Comparison of ENCODE assay signal across 1 cellular context in the genomic region with DNA sequence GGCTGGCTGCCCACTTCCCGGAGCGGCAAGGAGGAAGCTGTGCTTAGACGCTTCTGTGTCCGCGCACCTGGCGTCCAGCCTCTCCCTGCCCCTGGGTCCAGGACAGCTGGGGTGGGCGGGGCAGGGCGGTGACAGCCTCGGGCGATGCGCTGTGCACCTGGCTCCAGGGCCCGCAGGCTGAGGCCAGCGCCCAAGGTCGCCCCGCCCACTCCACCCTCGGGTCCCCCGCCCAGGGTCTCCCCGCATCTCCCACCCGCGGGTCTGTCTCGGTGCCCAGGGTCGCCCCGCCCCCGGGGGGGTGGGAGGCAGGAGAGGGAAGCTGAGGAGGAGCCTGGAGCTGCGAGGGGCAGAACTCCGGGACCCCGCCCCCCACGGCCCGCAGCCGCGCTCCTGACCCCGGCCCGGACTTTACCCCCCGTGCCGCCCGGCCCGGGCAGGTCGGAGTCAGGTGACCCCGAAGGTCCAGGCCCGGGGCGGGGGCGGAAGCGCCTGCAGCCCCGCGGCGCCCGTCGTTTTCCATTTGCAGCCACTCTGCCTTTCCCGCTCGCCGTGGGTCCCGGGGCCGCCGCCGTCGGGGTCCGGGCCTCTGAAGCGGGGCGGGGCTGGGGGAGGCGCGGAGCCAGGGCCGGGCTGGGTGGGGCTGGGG.
A peak's percentile ranks its signal among the peaks of the same experiment; 100 is the strongest.
TF ChIP-seq lines count a peak whose summit lies in the region.

A gene with protein sequence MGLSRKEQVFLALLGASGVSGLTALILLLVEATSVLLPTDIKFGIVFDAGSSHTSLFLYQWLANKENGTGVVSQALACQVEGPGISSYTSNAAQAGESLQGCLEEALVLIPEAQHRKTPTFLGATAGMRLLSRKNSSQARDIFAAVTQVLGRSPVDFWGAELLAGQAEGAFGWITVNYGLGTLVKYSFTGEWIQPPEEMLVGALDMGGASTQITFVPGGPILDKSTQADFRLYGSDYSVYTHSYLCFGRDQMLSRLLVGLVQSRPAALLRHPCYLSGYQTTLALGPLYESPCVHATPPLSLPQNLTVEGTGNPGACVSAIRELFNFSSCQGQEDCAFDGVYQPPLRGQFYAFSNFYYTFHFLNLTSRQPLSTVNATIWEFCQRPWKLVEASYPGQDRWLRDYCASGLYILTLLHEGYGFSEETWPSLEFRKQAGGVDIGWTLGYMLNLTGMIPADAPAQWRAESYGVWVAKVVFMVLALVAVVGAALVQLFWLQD (minus strand): TSS at position 69 of the 646 bp plus-strand sequence. CDS start 3,072 bp downstream, outside the sequence.

TF ChIP-seq in HepG2, 621 proteins besides CTCF, POLR2A, EP300 and RAD21 (continued from another document and continues in another):
- TF ChIP-seq, protein P1, sequence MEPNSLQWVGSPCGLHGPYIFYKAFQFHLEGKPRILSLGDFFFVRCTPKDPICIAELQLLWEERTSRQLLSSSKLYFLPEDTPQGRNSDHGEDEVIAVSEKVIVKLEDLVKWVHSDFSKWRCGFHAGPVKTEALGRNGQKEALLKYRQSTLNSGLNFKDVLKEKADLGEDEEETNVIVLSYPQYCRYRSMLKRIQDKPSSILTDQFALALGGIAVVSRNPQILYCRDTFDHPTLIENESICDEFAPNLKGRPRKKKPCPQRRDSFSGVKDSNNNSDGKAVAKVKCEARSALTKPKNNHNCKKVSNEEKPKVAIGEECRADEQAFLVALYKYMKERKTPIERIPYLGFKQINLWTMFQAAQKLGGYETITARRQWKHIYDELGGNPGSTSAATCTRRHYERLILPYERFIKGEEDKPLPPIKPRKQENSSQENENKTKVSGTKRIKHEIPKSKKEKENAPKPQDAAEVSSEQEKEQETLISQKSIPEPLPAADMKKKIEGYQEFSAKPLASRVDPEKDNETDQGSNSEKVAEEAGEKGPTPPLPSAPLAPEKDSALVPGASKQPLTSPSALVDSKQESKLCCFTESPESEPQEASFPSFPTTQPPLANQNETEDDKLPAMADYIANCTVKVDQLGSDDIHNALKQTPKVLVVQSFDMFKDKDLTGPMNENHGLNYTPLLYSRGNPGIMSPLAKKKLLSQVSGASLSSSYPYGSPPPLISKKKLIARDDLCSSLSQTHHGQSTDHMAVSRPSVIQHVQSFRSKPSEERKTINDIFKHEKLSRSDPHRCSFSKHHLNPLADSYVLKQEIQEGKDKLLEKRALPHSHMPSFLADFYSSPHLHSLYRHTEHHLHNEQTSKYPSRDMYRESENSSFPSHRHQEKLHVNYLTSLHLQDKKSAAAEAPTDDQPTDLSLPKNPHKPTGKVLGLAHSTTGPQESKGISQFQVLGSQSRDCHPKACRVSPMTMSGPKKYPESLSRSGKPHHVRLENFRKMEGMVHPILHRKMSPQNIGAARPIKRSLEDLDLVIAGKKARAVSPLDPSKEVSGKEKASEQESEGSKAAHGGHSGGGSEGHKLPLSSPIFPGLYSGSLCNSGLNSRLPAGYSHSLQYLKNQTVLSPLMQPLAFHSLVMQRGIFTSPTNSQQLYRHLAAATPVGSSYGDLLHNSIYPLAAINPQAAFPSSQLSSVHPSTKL (CRISPR knock-in tag; IDR thresholded peaks at IDR 0.05), result peak; percentile 75
- TF ChIP-seq, protein P2, sequence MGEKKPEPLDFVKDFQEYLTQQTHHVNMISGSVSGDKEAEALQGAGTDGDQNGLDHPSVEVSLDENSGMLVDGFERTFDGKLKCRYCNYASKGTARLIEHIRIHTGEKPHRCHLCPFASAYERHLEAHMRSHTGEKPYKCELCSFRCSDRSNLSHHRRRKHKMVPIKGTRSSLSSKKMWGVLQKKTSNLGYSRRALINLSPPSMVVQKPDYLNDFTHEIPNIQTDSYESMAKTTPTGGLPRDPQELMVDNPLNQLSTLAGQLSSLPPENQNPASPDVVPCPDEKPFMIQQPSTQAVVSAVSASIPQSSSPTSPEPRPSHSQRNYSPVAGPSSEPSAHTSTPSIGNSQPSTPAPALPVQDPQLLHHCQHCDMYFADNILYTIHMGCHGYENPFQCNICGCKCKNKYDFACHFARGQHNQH (CRISPR knock-in tag; IDR thresholded peaks at IDR 0.05), result peak; percentile 50; the same call in 1 of the 2 replicates
- TF ChIP-seq ZNF749 (CRISPR knock-in tag; IDR thresholded peaks at IDR 0.05; ENCODE audit: borderline replicate concordance), result no peak
- no peak for TF ChIP-seq PAX8 (CRISPR knock-in tag; IDR thresholded peaks at IDR 0.05; ENCODE audit: borderline replicate concordance)
- TF ChIP-seq, protein P3, sequence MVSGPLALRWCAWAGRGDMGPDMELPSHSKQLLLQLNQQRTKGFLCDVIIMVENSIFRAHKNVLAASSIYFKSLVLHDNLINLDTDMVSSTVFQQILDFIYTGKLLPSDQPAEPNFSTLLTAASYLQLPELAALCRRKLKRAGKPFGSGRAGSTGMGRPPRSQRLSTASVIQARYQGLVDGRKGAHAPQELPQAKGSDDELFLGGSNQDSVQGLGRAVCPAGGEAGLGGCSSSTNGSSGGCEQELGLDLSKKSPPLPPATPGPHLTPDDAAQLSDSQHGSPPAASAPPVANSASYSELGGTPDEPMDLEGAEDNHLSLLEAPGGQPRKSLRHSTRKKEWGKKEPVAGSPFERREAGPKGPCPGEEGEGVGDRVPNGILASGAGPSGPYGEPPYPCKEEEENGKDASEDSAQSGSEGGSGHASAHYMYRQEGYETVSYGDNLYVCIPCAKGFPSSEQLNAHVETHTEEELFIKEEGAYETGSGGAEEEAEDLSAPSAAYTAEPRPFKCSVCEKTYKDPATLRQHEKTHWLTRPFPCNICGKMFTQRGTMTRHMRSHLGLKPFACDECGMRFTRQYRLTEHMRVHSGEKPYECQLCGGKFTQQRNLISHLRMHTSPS (CRISPR knock-in tag; IDR thresholded peaks at IDR 0.05; ENCODE audit: low read depth), result peak; percentile 68; the same call in 1 of the 2 replicates
- TF ChIP-seq, protein P4, sequence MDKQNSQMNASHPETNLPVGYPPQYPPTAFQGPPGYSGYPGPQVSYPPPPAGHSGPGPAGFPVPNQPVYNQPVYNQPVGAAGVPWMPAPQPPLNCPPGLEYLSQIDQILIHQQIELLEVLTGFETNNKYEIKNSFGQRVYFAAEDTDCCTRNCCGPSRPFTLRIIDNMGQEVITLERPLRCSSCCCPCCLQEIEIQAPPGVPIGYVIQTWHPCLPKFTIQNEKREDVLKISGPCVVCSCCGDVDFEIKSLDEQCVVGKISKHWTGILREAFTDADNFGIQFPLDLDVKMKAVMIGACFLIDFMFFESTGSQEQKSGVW (CRISPR knock-in tag; IDR thresholded peaks at IDR 0.05; ENCODE audit: borderline replicate concordance), result no peak
- no peak for TF ChIP-seq ZNF790 (CRISPR knock-in tag; IDR thresholded peaks at IDR 0.05; ENCODE audit: borderline replicate concordance)
- TF ChIP-seq ZNF354B (CRISPR knock-in tag; IDR thresholded peaks at IDR 0.05), result no peak
- TF ChIP-seq SETDB1 (CRISPR knock-in tag; IDR thresholded peaks at IDR 0.05; ENCODE audit: borderline replicate concordance), result no peak
- TF ChIP-seq, protein P5, sequence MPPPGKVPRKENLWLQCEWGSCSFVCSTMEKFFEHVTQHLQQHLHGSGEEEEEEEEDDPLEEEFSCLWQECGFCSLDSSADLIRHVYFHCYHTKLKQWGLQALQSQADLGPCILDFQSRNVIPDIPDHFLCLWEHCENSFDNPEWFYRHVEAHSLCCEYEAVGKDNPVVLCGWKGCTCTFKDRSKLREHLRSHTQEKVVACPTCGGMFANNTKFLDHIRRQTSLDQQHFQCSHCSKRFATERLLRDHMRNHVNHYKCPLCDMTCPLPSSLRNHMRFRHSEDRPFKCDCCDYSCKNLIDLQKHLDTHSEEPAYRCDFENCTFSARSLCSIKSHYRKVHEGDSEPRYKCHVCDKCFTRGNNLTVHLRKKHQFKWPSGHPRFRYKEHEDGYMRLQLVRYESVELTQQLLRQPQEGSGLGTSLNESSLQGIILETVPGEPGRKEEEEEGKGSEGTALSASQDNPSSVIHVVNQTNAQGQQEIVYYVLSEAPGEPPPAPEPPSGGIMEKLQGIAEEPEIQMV (CRISPR knock-in tag; IDR thresholded peaks at IDR 0.05; ENCODE audit: low read depth), result no peak
- TF ChIP-seq, protein P6, sequence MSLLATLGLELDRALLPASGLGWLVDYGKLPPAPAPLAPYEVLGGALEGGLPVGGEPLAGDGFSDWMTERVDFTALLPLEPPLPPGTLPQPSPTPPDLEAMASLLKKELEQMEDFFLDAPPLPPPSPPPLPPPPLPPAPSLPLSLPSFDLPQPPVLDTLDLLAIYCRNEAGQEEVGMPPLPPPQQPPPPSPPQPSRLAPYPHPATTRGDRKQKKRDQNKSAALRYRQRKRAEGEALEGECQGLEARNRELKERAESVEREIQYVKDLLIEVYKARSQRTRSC (CRISPR knock-in tag; IDR thresholded peaks at IDR 0.05; ENCODE audit: low read depth), result no peak
- no peak for TF ChIP-seq ZNF552 (CRISPR knock-in tag; IDR thresholded peaks at IDR 0.05; ENCODE audit: borderline replicate concordance)
- TF ChIP-seq ZNF83 (CRISPR knock-in tag; IDR thresholded peaks at IDR 0.05; ENCODE audit: borderline replicate concordance), result no peak
- no peak for TF ChIP-seq KLF11 (CRISPR knock-in tag; IDR thresholded peaks at IDR 0.05)
- TF ChIP-seq ZNF383 (CRISPR knock-in tag; IDR thresholded peaks at IDR 0.05; ENCODE audit: borderline replicate concordance), result no peak
- no peak for TF ChIP-seq ZFP37 (CRISPR knock-in tag; IDR thresholded peaks at IDR 0.05; ENCODE audit: borderline replicate concordance)
- peak; percentile 25; the same call in 1 of the 2 replicates for TF ChIP-seq ZNF709 (CRISPR knock-in tag; IDR thresholded peaks at IDR 0.05)
- no peak for TF ChIP-seq ZBTB1 (CRISPR knock-in tag; IDR thresholded peaks at IDR 0.05; ENCODE audit: borderline replicate concordance)
- TF ChIP-seq, protein P7, sequence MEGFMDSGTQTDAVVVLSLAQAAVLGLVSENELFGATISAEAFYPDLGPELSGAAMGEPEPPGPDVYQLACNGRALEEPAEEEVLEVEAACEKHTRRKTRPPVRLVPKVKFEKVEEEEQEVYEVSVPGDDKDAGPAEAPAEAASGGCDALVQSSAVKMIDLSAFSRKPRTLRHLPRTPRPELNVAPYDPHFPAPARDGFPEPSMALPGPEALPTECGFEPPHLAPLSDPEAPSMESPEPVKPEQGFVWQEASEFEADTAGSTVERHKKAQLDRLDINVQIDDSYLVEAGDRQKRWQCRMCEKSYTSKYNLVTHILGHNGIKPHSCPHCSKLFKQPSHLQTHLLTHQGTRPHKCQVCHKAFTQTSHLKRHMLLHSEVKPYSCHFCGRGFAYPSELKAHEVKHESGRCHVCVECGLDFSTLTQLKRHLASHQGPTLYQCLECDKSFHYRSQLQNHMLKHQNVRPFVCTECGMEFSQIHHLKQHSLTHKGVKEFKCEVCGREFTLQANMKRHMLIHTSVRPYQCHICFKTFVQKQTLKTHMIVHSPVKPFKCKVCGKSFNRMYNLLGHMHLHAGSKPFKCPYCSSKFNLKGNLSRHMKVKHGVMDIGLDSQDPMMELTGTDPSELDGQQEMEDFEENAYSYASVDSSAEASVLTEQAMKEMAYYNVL (CRISPR knock-in tag; IDR thresholded peaks at IDR 0.05; ENCODE audit: borderline replicate concordance), result no peak
- TF ChIP-seq, protein P8, sequence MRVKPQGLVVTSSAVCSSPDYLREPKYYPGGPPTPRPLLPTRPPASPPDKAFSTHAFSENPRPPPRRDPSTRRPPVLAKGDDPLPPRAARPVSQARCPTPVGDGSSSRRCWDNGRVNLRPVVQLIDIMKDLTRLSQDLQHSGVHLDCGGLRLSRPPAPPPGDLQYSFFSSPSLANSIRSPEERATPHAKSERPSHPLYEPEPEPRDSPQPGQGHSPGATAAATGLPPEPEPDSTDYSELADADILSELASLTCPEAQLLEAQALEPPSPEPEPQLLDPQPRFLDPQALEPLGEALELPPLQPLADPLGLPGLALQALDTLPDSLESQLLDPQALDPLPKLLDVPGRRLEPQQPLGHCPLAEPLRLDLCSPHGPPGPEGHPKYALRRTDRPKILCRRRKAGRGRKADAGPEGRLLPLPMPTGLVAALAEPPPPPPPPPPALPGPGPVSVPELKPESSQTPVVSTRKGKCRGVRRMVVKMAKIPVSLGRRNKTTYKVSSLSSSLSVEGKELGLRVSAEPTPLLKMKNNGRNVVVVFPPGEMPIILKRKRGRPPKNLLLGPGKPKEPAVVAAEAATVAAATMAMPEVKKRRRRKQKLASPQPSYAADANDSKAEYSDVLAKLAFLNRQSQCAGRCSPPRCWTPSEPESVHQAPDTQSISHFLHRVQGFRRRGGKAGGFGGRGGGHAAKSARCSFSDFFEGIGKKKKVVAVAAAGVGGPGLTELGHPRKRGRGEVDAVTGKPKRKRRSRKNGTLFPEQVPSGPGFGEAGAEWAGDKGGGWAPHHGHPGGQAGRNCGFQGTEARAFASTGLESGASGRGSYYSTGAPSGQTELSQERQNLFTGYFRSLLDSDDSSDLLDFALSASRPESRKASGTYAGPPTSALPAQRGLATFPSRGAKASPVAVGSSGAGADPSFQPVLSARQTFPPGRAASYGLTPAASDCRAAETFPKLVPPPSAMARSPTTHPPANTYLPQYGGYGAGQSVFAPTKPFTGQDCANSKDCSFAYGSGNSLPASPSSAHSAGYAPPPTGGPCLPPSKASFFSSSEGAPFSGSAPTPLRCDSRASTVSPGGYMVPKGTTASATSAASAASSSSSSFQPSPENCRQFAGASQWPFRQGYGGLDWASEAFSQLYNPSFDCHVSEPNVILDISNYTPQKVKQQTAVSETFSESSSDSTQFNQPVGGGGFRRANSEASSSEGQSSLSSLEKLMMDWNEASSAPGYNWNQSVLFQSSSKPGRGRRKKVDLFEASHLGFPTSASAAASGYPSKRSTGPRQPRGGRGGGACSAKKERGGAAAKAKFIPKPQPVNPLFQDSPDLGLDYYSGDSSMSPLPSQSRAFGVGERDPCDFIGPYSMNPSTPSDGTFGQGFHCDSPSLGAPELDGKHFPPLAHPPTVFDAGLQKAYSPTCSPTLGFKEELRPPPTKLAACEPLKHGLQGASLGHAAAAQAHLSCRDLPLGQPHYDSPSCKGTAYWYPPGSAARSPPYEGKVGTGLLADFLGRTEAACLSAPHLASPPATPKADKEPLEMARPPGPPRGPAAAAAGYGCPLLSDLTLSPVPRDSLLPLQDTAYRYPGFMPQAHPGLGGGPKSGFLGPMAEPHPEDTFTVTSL (CRISPR knock-in tag; IDR thresholded peaks at IDR 0.05; ENCODE audit: borderline replicate concordance), result no peak
- TF ChIP-seq ZNF205 (CRISPR knock-in tag; IDR thresholded peaks at IDR 0.05), result no peak
- TF ChIP-seq CBX2 (IDR thresholded peaks at IDR 0.05; ENCODE audit: low read depth, low read length), result no peak
- TF ChIP-seq CBX2 (CRISPR knock-in tag; IDR thresholded peaks at IDR 0.05; ENCODE audit: low read depth), result no peak
- no peak for TF ChIP-seq CREB1 (IDR thresholded peaks at IDR 0.05)
- TF ChIP-seq CREB1 (CRISPR knock-in tag; IDR thresholded peaks at IDR 0.05), result no peak
- TF ChIP-seq, protein P9, sequence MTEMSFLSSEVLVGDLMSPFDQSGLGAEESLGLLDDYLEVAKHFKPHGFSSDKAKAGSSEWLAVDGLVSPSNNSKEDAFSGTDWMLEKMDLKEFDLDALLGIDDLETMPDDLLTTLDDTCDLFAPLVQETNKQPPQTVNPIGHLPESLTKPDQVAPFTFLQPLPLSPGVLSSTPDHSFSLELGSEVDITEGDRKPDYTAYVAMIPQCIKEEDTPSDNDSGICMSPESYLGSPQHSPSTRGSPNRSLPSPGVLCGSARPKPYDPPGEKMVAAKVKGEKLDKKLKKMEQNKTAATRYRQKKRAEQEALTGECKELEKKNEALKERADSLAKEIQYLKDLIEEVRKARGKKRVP (CRISPR knock-in tag; IDR thresholded peaks at IDR 0.05), result no peak
- TF ChIP-seq, protein P10, sequence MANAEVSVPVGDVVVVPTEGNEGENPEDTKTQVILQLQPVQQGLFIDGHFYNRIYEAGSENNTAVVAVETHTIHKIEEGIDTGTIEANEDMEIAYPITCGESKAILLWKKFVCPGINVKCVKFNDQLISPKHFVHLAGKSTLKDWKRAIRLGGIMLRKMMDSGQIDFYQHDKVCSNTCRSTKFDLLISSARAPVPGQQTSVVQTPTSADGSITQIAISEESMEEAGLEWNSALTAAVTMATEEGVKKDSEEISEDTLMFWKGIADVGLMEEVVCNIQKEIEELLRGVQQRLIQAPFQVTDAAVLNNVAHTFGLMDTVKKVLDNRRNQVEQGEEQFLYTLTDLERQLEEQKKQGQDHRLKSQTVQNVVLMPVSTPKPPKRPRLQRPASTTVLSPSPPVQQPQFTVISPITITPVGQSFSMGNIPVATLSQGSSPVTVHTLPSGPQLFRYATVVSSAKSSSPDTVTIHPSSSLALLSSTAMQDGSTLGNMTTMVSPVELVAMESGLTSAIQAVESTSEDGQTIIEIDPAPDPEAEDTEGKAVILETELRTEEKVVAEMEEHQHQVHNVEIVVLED (CRISPR knock-in tag; IDR thresholded peaks at IDR 0.05; ENCODE audit: borderline replicate concordance), result peak; percentile 16; the same call in 1 of the 2 replicates
- TF ChIP-seq PHF8 (CRISPR knock-in tag; IDR thresholded peaks at IDR 0.05), result peak; percentile 36; the same call in 1 of the 2 replicates
